13 cellular contexts compared by ENCODE assay signal in the genomic region with DNA sequence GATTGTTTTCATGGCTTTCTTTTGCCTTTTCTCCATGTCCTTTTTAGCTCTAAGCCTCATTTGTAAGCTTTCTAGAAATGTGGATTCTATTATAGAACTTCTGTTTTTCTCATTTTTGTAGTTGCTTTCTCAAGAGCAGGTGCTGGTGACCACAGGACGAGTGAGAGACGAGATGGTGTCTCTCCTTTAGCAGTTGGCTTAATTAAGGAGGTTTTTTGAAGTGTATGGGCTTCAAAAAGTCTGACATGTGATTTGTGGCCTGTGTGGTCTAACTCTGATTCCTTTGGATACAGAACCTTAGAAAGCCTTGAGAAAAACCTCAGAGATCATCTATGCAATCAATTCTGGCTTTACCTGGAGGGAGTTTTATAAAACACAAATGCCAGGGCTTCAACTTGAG.
DNase-seq lines count a peak whose midpoint lies in the region; ATAC-seq and TF ChIP-seq lines count a peak whose summit lies in the region.
"Had no signal": no experiment of that assay in that cellular context is flagged by ENCODE, and none has a peak within 500 bp of the region (broad histone marks: within the 10 kb centered on the region; RNA-seq: fewer than 3 reads in every experiment).

No MANE protein-coding gene starts in this region.

- peaks cover 18% of the 10 kb centered on the region for H3K4me1 Mint-ChIP-seq in T-helper 17 cell

- H3K27me3 Mint-ChIP-seq in T-helper 17 cell: no peaks in the 10 kb centered on the region

- no peaks in the 10 kb centered on the region for H3K9me3 ChIP-seq in T-helper 17 cell (ENCODE audit: control insufficient read depth, low read length, poor library complexity, severe bottlenecking)
- H3K9me3 ChIP-seq: thyroid gland had no signal

- in situ Hi-C loops in GM13976 (cut with MboI; ENCODE audit: low sequenced_read_pairs, unreplicated experiment): no loop called here
- in situ Hi-C loops in G401 (cut with HindIII; ENCODE audit: low sequenced_read_pairs): no loop called here

- DNase-seq in GM13976 (ENCODE audit: low spot score) (peak; percentile 7), GM20000 (ENCODE audit: low spot score) (peak; percentile 9), T-helper 17 cell (no peak), left colon (no peak), G401 (ENCODE audit: low spot score) (no peak), NCI-H1092 (lab: John Stamatoyannopoulos, UW) (no peak)
- DNase-seq: left cardiac atrium; NCI-H1048; stimulated activated CD4-positive, alpha-beta T cell treated with anti-CD3 and anti-CD28 coated beads, Interleukin-4, amount 100 ng/mL, for 24 hours had no signal

- intact Hi-C loops in left colon (cut with DNase I, micrococcal nuclease): no loop called here

- H3K4me3 Mint-ChIP-seq in T-helper 17 cell: no peak overlapping the region
- H3K4me3 Mint-ChIP-seq: CD14-positive monocyte had no signal

- no peaks in the 10 kb centered on the region for H3K36me3 Mint-ChIP-seq in T-helper 17 cell (ENCODE audit: low read depth)

- TF ChIP-seq CTCF in GM13976 (IDR thresholded peaks at IDR 0.05; ENCODE audit: borderline replicate concordance, control extremely low read depth, extremely low read depth, insufficient read depth, missing control alignments): no peak
- TF ChIP-seq CTCF in GM20000 (IDR thresholded peaks at IDR 0.05; ENCODE audit: extremely low read depth, missing control alignments): no peak

- peak overlapping the region; percentile 6 for H3K27ac Mint-ChIP-seq in T-helper 17 cell

- ATAC-seq in HG03095 (IDR thresholded peaks at IDR 0.05; ENCODE audit: unreplicated experiment) (peak; percentile 67), T-helper 17 cell (no peak), HG03196 (IDR thresholded peaks at IDR 0.05; ENCODE audit: unreplicated experiment) (no peak), left colon (no peak)
- ATAC-seq: left cardiac atrium had no signal

Comparison
In these comparisons a context has a peak if more than half of its experiments do, and no peak if none do; other contexts are left out.
1. DNase-seq: peak in GM13976 (single experiment) and GM20000 (single experiment); none in T-helper 17 cell (0 of 3), left colon (0 of 2), G401 (single experiment) and NCI-H1092 (single experiment).